ENCODE assay signal across 27 cellular contexts in genomic region chr22:50138036-50138435, GRCh38. TPM values are rescaled to one million over a fixed set of nuclear protein-coding genes. Genes with fewer than 3 reads are reported as not detected.
"Had no signal": no experiment of that assay in that cellular context is flagged by ENCODE, and none has a peak within 500 bp of the region (broad histone marks: within the 10 kb centered on the region; RNA-seq: fewer than 3 reads in every experiment).

No MANE protein-coding gene starts in this region.

- ATAC-seq: activated CD4-positive, alpha-beta T cell treated with anti-CD3 and anti-CD28 coated beads for 36 hours; activated CD8-positive, alpha-beta T cell treated with anti-CD3 and anti-CD28 coated beads for 36 hours; activated T-cell treated with anti-CD3 and anti-CD28 coated beads, Interleukin-2, amount 50 U/mL, for 72 hours; body of pancreas; Panc1; Right ventricle myocardium inferior had no signal

- H3K4me3 ChIP-seq: body of pancreas, SK-N-MC had no signal

- DNase-seq: activated CD4-positive, alpha-beta T cell treated with anti-CD3 and anti-CD28 coated beads for 36 hours; activated CD8-positive, alpha-beta memory T cell treated with anti-CD3 and anti-CD28 coated beads, Interleukin-2, amount 50 U/mL, for 4 hours; activated CD8-positive, alpha-beta T cell treated with anti-CD3 and anti-CD28 coated beads for 36 hours; activated gamma-delta T cell treated with Interleukin-2 at 50 U/mL for 16 hours; activated naive CD4-positive, alpha-beta T cell treated with anti-CD3 and anti-CD28 coated beads, Interleukin-2, amount 10 ng/mL, durations not matched to agents 7 days and 5 days; activated naive CD8-positive, alpha-beta T cell treated with anti-CD3 and anti-CD28 coated beads, Interleukin-2, amount 10 ng/mL, durations not matched to agents 7 days and 5 days; activated T-cell treated with anti-CD3 and anti-CD28 coated beads, Interleukin-2, amount 50 U/mL, for 72 hours; body of pancreas; central memory CD4-positive, alpha-beta T cell; MM.1S; NCI-H1105; NCI-H1436; NCI-H1694 treated with DMSO at 0.1 percent for 48 hours; NCI-H2029 treated with DMSO at 0.1 percent for 48 hours; NCI-H345; NCI-H510A; NCI-H82; OCI-M1; RPMI8226; T-helper 1 cell; WERI-Rb-1 had no signal

RNA-seq across cellular contexts. Expression of gene MOV10L1, which starts 48.2 kb away (rescaled TPM):
- total RNA-seq: activated naive CD8-positive, alpha-beta T cell treated with anti-CD3 and anti-CD28 coated beads, Interleukin-2, amount 10 ng/mL, durations not matched to agents 7 days and 5 days; Right ventricle myocardium inferior; T-helper 2 cell treated with Interferon-gamma antibody and Interleukin-4, amounts not matched to agents 100 ng/mL and 5 ng/mL, for 36 hours had no signal

RNA-seq across cellular contexts. Expression of gene MLC1, which starts 52.8 kb away (rescaled TPM):
- total RNA-seq: activated CD4-positive, alpha-beta T cell treated with anti-CD3 and anti-CD28 coated beads for 36 hours; activated T-helper 2 cell treated with anti-CD3 and anti-CD28 coated beads, Interferon-gamma antibody, Interleukin-2, Interleukin-4, amounts not matched to agents 10 μg/mL and 5 μg/mL and 100 μg/mL, durations not matched to agents 14 hours and 24 hours and 36 hours; body of pancreas; bronchial epithelial cell had no signal
